In the genomic region with DNA sequence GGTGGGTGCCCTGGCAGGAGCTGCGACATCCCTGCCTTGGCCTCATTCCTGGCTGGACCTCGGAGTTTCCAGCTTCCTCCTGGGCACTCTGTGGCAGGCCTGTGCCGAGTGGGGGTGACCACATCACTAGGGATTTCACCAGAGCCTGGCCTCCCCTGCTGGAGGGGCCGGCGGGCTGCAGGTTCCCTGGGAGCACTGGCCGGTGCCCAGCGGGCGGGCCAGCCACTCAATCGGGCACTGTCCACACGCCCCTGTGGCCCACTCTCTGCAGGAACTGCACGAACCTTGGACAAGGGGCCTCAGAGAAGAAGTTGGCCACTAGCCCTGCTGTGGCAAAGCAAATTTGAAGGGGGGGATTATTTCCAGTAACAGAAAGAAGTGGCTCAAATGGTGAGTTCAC, we compare ENCODE assay signal across 17 cellular contexts.
DNase-seq lines count a peak whose midpoint lies in the region; ATAC-seq and TF ChIP-seq lines count a peak whose summit lies in the region.
"Had no signal": no experiment of that assay in that cellular context is flagged by ENCODE, and none has a peak within 500 bp of the region (broad histone marks: within the 10 kb centered on the region; RNA-seq: fewer than 3 reads in every experiment).

No MANE protein-coding gene starts in this region.

- TF ChIP-seq CTCF in psoas muscle (IDR thresholded peaks at IDR 0.05) = no peak

- ATAC-seq in psoas muscle (no peak), HG03432 (IDR thresholded peaks at IDR 0.05; ENCODE audit: unreplicated experiment) (no peak)
- ATAC-seq: Panc1 had no signal

- DNase-seq in H7 (peak; percentile 43), cerebellar cortex (ENCODE audit: low spot score) (peak; percentile 4), inferior parietal cortex (ENCODE audit: extremely low spot score) (peak; percentile 23), putamen (ENCODE audit: low spot score) (peak; percentile 58), DMS79 treated with DMSO at 0.1 percent for 48 hours (lab: John Stamatoyannopoulos, UW) (no peak), psoas muscle (no peak), DMS 273 treated with DMSO at 0.1 percent for 48 hours (lab: John Stamatoyannopoulos, UW) (no peak)
- DNase-seq: COR-L47, DMS153, EL, HCEC 1CT, Karpas-422, MG63, NCI-H1092, NCI-H524 had no signal

- H3K4me3 ChIP-seq in H7 (ENCODE audit: insufficient read depth, low read depth, low read length) (no peak overlapping the region), psoas muscle (no peak overlapping the region)
- H3K4me3 ChIP-seq: MG63 had no signal

- H3K36me3 ChIP-seq in H7 (replicated peaks; ENCODE audit: control insufficient read depth, insufficient read depth, low read length) (no peaks in the 10 kb centered on the region), psoas muscle (ENCODE audit: insufficient read depth in 1 of 2, low read depth in 1 of 2) (no peaks in the 10 kb centered on the region)
- H3K36me3 ChIP-seq: MG63 had no signal

- H3K27ac ChIP-seq in psoas muscle = no peak overlapping the region

- no peaks in the 10 kb centered on the region for H3K4me1 ChIP-seq in psoas muscle

- no peaks in the 10 kb centered on the region for H3K9me3 ChIP-seq in psoas muscle
- H3K9me3 ChIP-seq: MG63 had no signal

- 51 to 65% (median 56%) methylated on average over 10 to 11 of the region's 11 CpGs for WGBS in psoas muscle, 3 donors

- intact Hi-C loops in psoas muscle (cut with DNase I) = no loop called here

- H3K27me3 ChIP-seq in H7 (ENCODE audit: control insufficient read depth, insufficient read depth, low read length) = no peaks in the 10 kb centered on the region
- H3K27me3 ChIP-seq in psoas muscle (ENCODE audit: insufficient read depth in 3 of 3, low read length in 2 of 3) = no peaks in the 10 kb centered on the region
- H3K27me3 ChIP-seq: MG63 had no signal

Comparison
In these comparisons a context has a peak if more than half of its experiments do, and no peak if none do; other contexts are left out.
1. DNase-seq: peak in H7 (single experiment), cerebellar cortex (single experiment), inferior parietal cortex (single experiment) and putamen (single experiment); none in DMS79 treated with DMSO at 0.1 percent for 48 hours (single experiment), psoas muscle (0 of 2) and DMS 273 treated with DMSO at 0.1 percent for 48 hours (single experiment).